1 cellular context compared by ENCODE assay signal in genomic region chr22:37514526-37515051, GRCh38.
TF ChIP-seq lines count a peak whose summit lies in the region.

No MANE protein-coding gene starts in this region.

TF ChIP-seq in GM23338, 12 proteins besides CTCF, POLR2A, EP300 and RAD21:
- no peak for TF ChIP-seq ZNF331 (CRISPR knock-in tag; IDR thresholded peaks at IDR 0.05; ENCODE audit: low read depth)
- TF ChIP-seq ZNF114 (CRISPR knock-in tag; IDR thresholded peaks at IDR 0.05), result no peak
- no peak for TF ChIP-seq JUNB (IDR thresholded peaks at IDR 0.05; ENCODE audit: unreplicated experiment)
- no peak for TF ChIP-seq NANOG (IDR thresholded peaks at IDR 0.05; ENCODE audit: borderline replicate concordance)
- no peak for TF ChIP-seq STAT1 (IDR thresholded peaks at IDR 0.05; ENCODE audit: unreplicated experiment)
- no peak for TF ChIP-seq CREB1 (CRISPR knock-in tag; IDR thresholded peaks at IDR 0.05; ENCODE audit: low read depth)
- TF ChIP-seq POLR2AphosphoS5 (IDR thresholded peaks at IDR 0.05; ENCODE audit: low read depth), result no peak
- TF ChIP-seq EZH2 (IDR thresholded peaks at IDR 0.05; ENCODE audit: low read depth, unreplicated experiment), result no peak
- TF ChIP-seq, protein P1, sequence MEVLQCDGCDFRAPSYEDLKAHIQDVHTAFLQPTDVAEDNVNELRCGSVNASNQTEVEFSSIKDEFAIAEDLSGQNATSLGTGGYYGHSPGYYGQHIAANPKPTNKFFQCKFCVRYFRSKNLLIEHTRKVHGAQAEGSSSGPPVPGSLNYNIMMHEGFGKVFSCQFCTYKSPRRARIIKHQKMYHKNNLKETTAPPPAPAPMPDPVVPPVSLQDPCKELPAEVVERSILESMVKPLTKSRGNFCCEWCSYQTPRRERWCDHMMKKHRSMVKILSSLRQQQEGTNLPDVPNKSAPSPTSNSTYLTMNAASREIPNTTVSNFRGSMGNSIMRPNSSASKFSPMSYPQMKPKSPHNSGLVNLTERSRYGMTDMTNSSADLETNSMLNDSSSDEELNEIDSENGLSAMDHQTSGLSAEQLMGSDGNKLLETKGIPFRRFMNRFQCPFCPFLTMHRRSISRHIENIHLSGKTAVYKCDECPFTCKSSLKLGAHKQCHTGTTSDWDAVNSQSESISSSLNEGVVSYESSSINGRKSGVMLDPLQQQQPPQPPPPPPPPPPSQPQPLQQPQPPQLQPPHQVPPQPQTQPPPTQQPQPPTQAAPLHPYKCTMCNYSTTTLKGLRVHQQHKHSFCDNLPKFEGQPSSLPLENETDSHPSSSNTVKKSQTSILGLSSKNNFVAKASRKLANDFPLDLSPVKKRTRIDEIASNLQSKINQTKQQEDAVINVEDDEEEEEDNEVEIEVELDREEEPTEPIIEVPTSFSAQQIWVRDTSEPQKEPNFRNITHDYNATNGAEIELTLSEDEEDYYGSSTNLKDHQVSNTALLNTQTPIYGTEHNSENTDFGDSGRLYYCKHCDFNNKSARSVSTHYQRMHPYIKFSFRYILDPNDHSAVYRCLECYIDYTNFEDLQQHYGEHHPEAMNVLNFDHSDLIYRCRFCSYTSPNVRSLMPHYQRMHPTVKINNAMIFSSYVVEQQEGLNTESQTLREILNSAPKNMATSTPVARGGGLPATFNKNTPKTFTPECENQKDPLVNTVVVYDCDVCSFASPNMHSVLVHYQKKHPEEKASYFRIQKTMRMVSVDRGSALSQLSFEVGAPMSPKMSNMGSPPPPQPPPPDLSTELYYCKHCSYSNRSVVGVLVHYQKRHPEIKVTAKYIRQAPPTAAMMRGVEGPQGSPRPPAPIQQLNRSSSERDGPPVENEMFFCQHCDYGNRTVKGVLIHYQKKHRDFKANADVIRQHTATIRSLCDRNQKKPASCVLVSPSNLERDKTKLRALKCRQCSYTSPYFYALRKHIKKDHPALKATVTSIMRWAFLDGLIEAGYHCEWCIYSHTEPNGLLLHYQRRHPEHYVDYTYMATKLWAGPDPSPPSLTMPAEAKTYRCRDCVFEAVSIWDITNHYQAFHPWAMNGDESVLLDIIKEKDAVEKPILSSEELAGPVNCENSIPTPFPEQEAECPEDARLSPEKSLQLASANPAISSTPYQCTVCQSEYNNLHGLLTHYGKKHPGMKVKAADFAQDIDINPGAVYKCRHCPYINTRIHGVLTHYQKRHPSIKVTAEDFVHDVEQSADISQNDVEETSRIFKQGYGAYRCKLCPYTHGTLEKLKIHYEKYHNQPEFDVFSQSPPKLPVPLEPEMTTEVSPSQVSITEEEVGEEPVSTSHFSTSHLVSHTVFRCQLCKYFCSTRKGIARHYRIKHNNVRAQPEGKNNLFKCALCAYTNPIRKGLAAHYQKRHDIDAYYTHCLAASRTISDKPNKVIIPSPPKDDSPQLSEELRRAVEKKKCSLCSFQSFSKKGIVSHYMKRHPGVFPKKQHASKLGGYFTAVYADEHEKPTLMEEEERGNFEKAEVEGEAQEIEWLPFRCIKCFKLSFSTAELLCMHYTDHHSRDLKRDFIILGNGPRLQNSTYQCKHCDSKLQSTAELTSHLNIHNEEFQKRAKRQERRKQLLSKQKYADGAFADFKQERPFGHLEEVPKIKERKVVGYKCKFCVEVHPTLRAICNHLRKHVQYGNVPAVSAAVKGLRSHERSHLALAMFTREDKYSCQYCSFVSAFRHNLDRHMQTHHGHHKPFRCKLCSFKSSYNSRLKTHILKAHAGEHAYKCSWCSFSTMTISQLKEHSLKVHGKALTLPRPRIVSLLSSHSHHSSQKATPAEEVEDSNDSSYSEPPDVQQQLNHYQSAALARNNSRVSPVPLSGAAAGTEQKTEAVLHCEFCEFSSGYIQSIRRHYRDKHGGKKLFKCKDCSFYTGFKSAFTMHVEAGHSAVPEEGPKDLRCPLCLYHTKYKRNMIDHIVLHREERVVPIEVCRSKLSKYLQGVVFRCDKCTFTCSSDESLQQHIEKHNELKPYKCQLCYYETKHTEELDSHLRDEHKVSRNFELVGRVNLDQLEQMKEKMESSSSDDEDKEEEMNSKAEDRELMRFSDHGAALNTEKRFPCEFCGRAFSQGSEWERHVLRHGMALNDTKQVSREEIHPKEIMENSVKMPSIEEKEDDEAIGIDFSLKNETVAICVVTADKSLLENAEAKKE (CRISPR knock-in tag; IDR thresholded peaks at IDR 0.05), result no peak
- TF ChIP-seq REST (IDR thresholded peaks at IDR 0.05; ENCODE audit: unreplicated experiment), result no peak
- no peak for TF ChIP-seq ETS1 (IDR thresholded peaks at IDR 0.05)
- no peak for TF ChIP-seq EZH2phosphoT487 (IDR thresholded peaks at IDR 0.05; ENCODE audit: unreplicated experiment)
TF ChIP-seq in GM23338: peak in this region for 0.
